In the genomic region with DNA sequence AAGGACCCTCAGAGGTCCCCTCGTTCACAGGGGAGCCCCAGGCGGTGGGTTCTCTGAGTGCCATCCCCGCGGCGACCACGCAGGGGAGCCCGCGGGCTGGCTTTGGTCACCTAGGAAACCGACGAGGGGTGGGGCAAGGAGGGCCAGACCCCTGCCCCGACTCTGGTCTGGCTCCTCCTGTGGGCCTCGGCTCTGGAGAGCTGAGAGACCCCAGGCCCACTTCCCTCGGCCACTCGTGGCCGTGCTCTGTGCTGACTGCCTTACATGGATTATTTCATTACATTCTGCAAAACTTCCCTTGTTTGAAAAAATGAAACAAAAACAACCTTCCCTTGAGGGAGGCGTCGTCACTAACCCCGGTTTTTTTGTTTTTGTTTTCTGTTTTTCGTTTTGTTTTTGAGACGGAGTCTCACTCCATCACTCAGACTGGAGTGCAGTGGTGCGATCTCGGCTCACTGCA, we compare ENCODE assay signal across 8 cellular contexts. TPM values are rescaled to one million over a fixed set of nuclear protein-coding genes. Genes with fewer than 3 reads are reported as not detected.
DNase-seq lines count a peak whose midpoint lies in the region; ATAC-seq and TF ChIP-seq lines count a peak whose summit lies in the region.

No MANE protein-coding gene starts in this region.

- peak overlapping the region; percentile 80 for H3K4me3 Mint-ChIP-seq in activated T-helper 2 cell treated with anti-CD3 and anti-CD28 coated beads, Interferon-gamma antibody, Interleukin-2, Interleukin-4, amounts not matched to agents 10 μg/mL and 5 μg/mL and 100 μg/mL, durations not matched to agents 14 hours and 24 hours and 36 hours (ENCODE audit: low read depth)

- intact Hi-C loops in activated T-helper 2 cell treated with anti-CD3 and anti-CD28 coated beads, Interferon-gamma antibody, Interleukin-2, Interleukin-4, amounts not matched to agents 10 μg/mL and 5 μg/mL and 100 μg/mL, durations not matched to agents 14 hours and 24 hours and 36 hours (cut with micrococcal nuclease) = loop anchor here (2.0 to 10.0 kb wide), 3 partner anchors 16 to 188 kb away; a partner anchor contains a TSS

- TF ChIP-seq CTCF in HEK293 (tag by site-specific recombination; IDR thresholded peaks at IDR 0.05) (no peak), gastroesophageal sphincter (IDR thresholded peaks at IDR 0.05) (peak in 3 of 4 experiments; percentile 19 to 54 (median 31)), retinal pigment epithelial cell (conservative IDR thresholded peaks at IDR 0.05; ENCODE audit: low read depth, low read length) (peak; percentile 85)

- peaks cover 12% of the 10 kb centered on the region for H3K9me3 Mint-ChIP-seq in activated T-helper 2 cell treated with anti-CD3 and anti-CD28 coated beads, Interferon-gamma antibody, Interleukin-2, Interleukin-4, amounts not matched to agents 10 μg/mL and 5 μg/mL and 100 μg/mL, durations not matched to agents 14 hours and 24 hours and 36 hours

- peaks cover 80% of the 10 kb centered on the region for H3K27me3 ChIP-seq in gastroesophageal sphincter

- H3K4me1 ChIP-seq in HEK293 (ENCODE audit: control insufficient read depth, insufficient read depth, low read length) = no peaks in the 10 kb centered on the region
- H3K4me1 ChIP-seq in gastroesophageal sphincter = peaks cover 0 to 10% (median 0%) of the 10 kb centered on the region in 3 donors

- CTCF ChIA-PET in HEK293 (lab: Yijun Ruan, JAX) = interaction anchor here (0.6 to 8.1 kb wide), 20 partner anchors 7 to 474 kb away, joined by 3 to 63 read pairs (median 4); a partner anchor contains a TSS

- DNase-seq in NOMO-1 treated with DMSO at 0.1 percent for 48 hours (lab: John Stamatoyannopoulos, UW; ENCODE audit: unreplicated experiment) (peak; percentile 20), retinal pigment epithelial cell (ENCODE audit: low read depth) (no peak), mesenteric fat pad (ENCODE audit: low spot score) (no peak)
- DNase-seq in activated T-helper 2 cell treated with anti-CD3 and anti-CD28 coated beads, Interferon-gamma antibody, Interleukin-2, Interleukin-4, amounts not matched to agents 10 μg/mL and 5 μg/mL and 100 μg/mL, durations not matched to agents 14 hours and 24 hours and 36 hours (ENCODE audit: low spot score) = peak; percentile 71

- peaks cover 39% of the 10 kb centered on the region for H3K4me1 Mint-ChIP-seq in activated T-helper 2 cell treated with anti-CD3 and anti-CD28 coated beads, Interferon-gamma antibody, Interleukin-2, Interleukin-4, amounts not matched to agents 10 μg/mL and 5 μg/mL and 100 μg/mL, durations not matched to agents 14 hours and 24 hours and 36 hours (ENCODE audit: low read depth)

- H3K27me3 Mint-ChIP-seq in activated T-helper 2 cell treated with anti-CD3 and anti-CD28 coated beads, Interferon-gamma antibody, Interleukin-2, Interleukin-4, amounts not matched to agents 10 μg/mL and 5 μg/mL and 100 μg/mL, durations not matched to agents 14 hours and 24 hours and 36 hours (ENCODE audit: low read depth) = peaks cover 5% of the 10 kb centered on the region

- TF ChIP-seq EP300 in gastroesophageal sphincter (IDR thresholded peaks at IDR 0.05) = no peak

- ATAC-seq in gastroesophageal sphincter (peak; percentile 25), HG03378 (IDR thresholded peaks at IDR 0.05; ENCODE audit: unreplicated experiment) (no peak)

- peak overlapping the region; percentile 56; the same call in 1 of the 2 replicates for H3K4me3 ChIP-seq in GM08714 (ENCODE audit: low read length)
- H3K4me3 ChIP-seq in HEK293 (ENCODE audit: low read depth, low read length) = peak overlapping the region; percentile 12; the same call in 1 of the 2 replicates
- H3K4me3 ChIP-seq in gastroesophageal sphincter = peak overlapping the region in 1 of 2 donors; percentile 29
- H3K4me3 ChIP-seq in retinal pigment epithelial cell (ENCODE audit: low read length) = peak overlapping the region; percentile 38

- H3K27ac ChIP-seq in HEK293 (ENCODE audit: extremely low read depth, low read depth, low read length) (no peak overlapping the region), gastroesophageal sphincter (peak overlapping the region in 1 of 4 donors; percentile 31)

- H3K36me3 ChIP-seq in HEK293 (ENCODE audit: control insufficient read depth in 2 of 2, insufficient read depth in 1 of 2, low read length in 2 of 2) (no peaks in the 10 kb centered on the region), gastroesophageal sphincter (peaks cover 0 to 4% of the 10 kb centered on the region in 2 donors)

- H3K36me3 Mint-ChIP-seq in activated T-helper 2 cell treated with anti-CD3 and anti-CD28 coated beads, Interferon-gamma antibody, Interleukin-2, Interleukin-4, amounts not matched to agents 10 μg/mL and 5 μg/mL and 100 μg/mL, durations not matched to agents 14 hours and 24 hours and 36 hours (ENCODE audit: low read depth) = no peaks in the 10 kb centered on the region

- WGBS in gastroesophageal sphincter (ENCODE audit: low coverage in 1 of 2), 2 donors = 9 to 19% methylated on average over 9 to 11 of the region's 22 CpGs

- no peak for TF ChIP-seq POLR2A in gastroesophageal sphincter (IDR thresholded peaks at IDR 0.05)

- peak overlapping the region; percentile 87 for H3K27ac Mint-ChIP-seq in activated T-helper 2 cell treated with anti-CD3 and anti-CD28 coated beads, Interferon-gamma antibody, Interleukin-2, Interleukin-4, amounts not matched to agents 10 μg/mL and 5 μg/mL and 100 μg/mL, durations not matched to agents 14 hours and 24 hours and 36 hours

- H3K9me3 ChIP-seq in HEK293 (ENCODE audit: control insufficient read depth, insufficient read depth, low read depth, low read length) = no peaks in the 10 kb centered on the region
- H3K9me3 ChIP-seq in gastroesophageal sphincter = peaks cover 0 to 23% (median 0%) of the 10 kb centered on the region in 3 donors

- POLR2A ChIA-PET in HEK293 (lab: Yijun Ruan, JAX) = no interaction called here

TF ChIP-seq in HEK293, 187 proteins besides CTCF, POLR2A, EP300 and RAD21 (continues in another document):
- TF ChIP-seq ZNF707 (tag by site-specific recombination; IDR thresholded peaks at IDR 0.05) = no peak
- TF ChIP-seq, protein P1, sequence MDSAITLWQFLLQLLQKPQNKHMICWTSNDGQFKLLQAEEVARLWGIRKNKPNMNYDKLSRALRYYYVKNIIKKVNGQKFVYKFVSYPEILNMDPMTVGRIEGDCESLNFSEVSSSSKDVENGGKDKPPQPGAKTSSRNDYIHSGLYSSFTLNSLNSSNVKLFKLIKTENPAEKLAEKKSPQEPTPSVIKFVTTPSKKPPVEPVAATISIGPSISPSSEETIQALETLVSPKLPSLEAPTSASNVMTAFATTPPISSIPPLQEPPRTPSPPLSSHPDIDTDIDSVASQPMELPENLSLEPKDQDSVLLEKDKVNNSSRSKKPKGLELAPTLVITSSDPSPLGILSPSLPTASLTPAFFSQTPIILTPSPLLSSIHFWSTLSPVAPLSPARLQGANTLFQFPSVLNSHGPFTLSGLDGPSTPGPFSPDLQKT (IDR thresholded peaks at IDR 0.05; ENCODE audit: borderline replicate concordance, low read depth, low read length) = no peak
- no peak for TF ChIP-seq ZNF792 (tag by site-specific recombination; IDR thresholded peaks at IDR 0.05)
- no peak for TF ChIP-seq ZBTB1 (tag by site-specific recombination; IDR thresholded peaks at IDR 0.05)
- TF ChIP-seq, protein P2, sequence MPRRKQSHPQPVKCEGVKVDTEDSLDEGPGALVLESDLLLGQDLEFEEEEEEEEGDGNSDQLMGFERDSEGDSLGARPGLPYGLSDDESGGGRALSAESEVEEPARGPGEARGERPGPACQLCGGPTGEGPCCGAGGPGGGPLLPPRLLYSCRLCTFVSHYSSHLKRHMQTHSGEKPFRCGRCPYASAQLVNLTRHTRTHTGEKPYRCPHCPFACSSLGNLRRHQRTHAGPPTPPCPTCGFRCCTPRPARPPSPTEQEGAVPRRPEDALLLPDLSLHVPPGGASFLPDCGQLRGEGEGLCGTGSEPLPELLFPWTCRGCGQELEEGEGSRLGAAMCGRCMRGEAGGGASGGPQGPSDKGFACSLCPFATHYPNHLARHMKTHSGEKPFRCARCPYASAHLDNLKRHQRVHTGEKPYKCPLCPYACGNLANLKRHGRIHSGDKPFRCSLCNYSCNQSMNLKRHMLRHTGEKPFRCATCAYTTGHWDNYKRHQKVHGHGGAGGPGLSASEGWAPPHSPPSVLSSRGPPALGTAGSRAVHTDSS (tag by site-specific recombination; IDR thresholded peaks at IDR 0.05) = no peak
- no peak for TF ChIP-seq ZSCAN16 (tag by site-specific recombination; IDR thresholded peaks at IDR 0.05)
- TF ChIP-seq, protein P3, sequence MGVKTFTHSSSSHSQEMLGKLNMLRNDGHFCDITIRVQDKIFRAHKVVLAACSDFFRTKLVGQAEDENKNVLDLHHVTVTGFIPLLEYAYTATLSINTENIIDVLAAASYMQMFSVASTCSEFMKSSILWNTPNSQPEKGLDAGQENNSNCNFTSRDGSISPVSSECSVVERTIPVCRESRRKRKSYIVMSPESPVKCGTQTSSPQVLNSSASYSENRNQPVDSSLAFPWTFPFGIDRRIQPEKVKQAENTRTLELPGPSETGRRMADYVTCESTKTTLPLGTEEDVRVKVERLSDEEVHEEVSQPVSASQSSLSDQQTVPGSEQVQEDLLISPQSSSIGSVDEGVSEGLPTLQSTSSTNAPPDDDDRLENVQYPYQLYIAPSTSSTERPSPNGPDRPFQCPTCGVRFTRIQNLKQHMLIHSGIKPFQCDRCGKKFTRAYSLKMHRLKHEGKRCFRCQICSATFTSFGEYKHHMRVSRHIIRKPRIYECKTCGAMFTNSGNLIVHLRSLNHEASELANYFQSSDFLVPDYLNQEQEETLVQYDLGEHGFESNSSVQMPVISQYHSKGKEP (tag by site-specific recombination; IDR thresholded peaks at IDR 0.05) = no peak
- no peak for TF ChIP-seq ZNF184 (tag by site-specific recombination; IDR thresholded peaks at IDR 0.05)

RNA-seq across cellular contexts. Expression of a gene that starts 15.2 kb away (rescaled TPM):
- 45.9 and 49.8 TPM in 2 replicates for total RNA-seq in activated T-helper 2 cell treated with anti-CD3 and anti-CD28 coated beads, Interferon-gamma antibody, Interleukin-2, Interleukin-4, amounts not matched to agents 10 μg/mL and 5 μg/mL and 100 μg/mL, durations not matched to agents 14 hours and 24 hours and 36 hours
- 10 to 100 TPM in 2 of 4 donors, 1 to 10 TPM in 2; 4.2 to 21.3 (median 9.3) TPM for total RNA-seq in gastroesophageal sphincter
- total RNA-seq in mesenteric fat pad = 44.7 TPM

RNA-seq across cellular contexts. Expression of a gene that starts 23.1 kb away (rescaled TPM):
- total RNA-seq in activated T-helper 2 cell treated with anti-CD3 and anti-CD28 coated beads, Interferon-gamma antibody, Interleukin-2, Interleukin-4, amounts not matched to agents 10 μg/mL and 5 μg/mL and 100 μg/mL, durations not matched to agents 14 hours and 24 hours and 36 hours = 499 and 506 TPM in 2 replicates
- total RNA-seq in gastroesophageal sphincter (10 to 100 TPM in 1 of 4 donors, 1 to 10 TPM in 3; 2.0 to 11.3 (median 6.4) TPM), mesenteric fat pad (26.1 TPM)

RNA-seq across cellular contexts. Expression of a gene that starts 54.9 kb away (rescaled TPM):
- 0.64 and 0.75 TPM in 2 replicates for total RNA-seq in activated T-helper 2 cell treated with anti-CD3 and anti-CD28 coated beads, Interferon-gamma antibody, Interleukin-2, Interleukin-4, amounts not matched to agents 10 μg/mL and 5 μg/mL and 100 μg/mL, durations not matched to agents 14 hours and 24 hours and 36 hours
- total RNA-seq in gastroesophageal sphincter = not detected
- total RNA-seq in mesenteric fat pad = not detected

Comparison
In these comparisons a context has a peak if more than half of its experiments do, and no peak if none do; other contexts are left out.
1. DNase-seq: peak in NOMO-1 treated with DMSO at 0.1 percent for 48 hours (single experiment) and activated T-helper 2 cell treated with anti-CD3 and anti-CD28 coated beads, Interferon-gamma antibody, Interleukin-2, Interleukin-4, amounts not matched to agents 10 μg/mL and 5 μg/mL and 100 μg/mL, durations not matched to agents 14 hours and 24 hours and 36 hours (single experiment); none in retinal pigment epithelial cell (single experiment) and mesenteric fat pad (single experiment).
2. RNA of a gene that starts 23.1 kb away (total RNA-seq): 499 to 506 TPM in activated T-helper 2 cell treated with anti-CD3 and anti-CD28 coated beads, Interferon-gamma antibody, Interleukin-2, Interleukin-4, amounts not matched to agents 10 μg/mL and 5 μg/mL and 100 μg/mL, durations not matched to agents 14 hours and 24 hours and 36 hours; 26.1 TPM in mesenteric fat pad (single experiment) and 2.0 to 11.3 TPM in gastroesophageal sphincter; every median in the first group is over 10 times any median in the second.